ENCODE assay signal across 25 cellular contexts in the genomic region with DNA sequence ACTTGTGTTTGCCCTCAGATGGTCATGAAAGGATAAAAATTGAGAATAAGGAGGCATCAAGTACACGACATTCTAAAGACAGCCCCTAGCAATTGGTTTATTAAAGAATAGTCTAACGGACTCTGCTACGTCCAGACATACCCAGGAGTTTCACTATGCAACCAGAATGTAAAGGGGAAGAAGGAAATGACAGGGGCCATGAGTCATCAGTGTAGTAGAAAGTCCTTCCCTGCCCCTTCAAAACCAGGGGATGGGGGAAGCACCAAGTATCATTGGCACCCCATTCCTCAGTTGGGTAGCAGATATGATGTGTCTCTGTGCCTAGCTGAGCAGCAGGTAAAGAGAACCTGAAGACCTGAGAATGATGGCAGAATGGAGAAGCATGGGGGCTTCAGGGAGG.
DNase-seq lines count a peak whose midpoint lies in the region; ATAC-seq and TF ChIP-seq lines count a peak whose summit lies in the region.
"Had no signal": no experiment of that assay in that cellular context is flagged by ENCODE, and none has a peak within 500 bp of the region (broad histone marks: within the 10 kb centered on the region; RNA-seq: fewer than 3 reads in every experiment).

No MANE protein-coding gene starts in this region.

- peak; percentile 33 for TF ChIP-seq POLR2A in GM19099 (IDR thresholded peaks at IDR 0.05; ENCODE audit: extremely low read depth, insufficient read length, low read depth)

- no peaks in the 10 kb centered on the region for H3K4me1 Mint-ChIP-seq in T-helper 2 cell treated with Interferon-gamma antibody and Interleukin-4, amounts not matched to agents 5 μg/mL and 100 μg/mL, for 36 hours (ENCODE audit: low read depth)
- H3K4me1 Mint-ChIP-seq: activated CD4-positive, alpha-beta T cell treated with anti-CD3 and anti-CD28 coated beads for 36 hours; activated naive CD4-positive, alpha-beta T cell treated with anti-CD3 and anti-CD28 coated beads, Interleukin-2, amount 10 ng/mL, durations not matched to agents 7 days and 5 days had no signal

- no peaks in the 10 kb centered on the region for H3K27me3 Mint-ChIP-seq in T-helper 2 cell treated with Interferon-gamma antibody and Interleukin-4, amounts not matched to agents 5 μg/mL and 100 μg/mL, for 36 hours (ENCODE audit: low read depth)
- H3K27me3 Mint-ChIP-seq: activated CD4-positive, alpha-beta T cell treated with anti-CD3 and anti-CD28 coated beads for 36 hours; activated naive CD4-positive, alpha-beta T cell treated with anti-CD3 and anti-CD28 coated beads, Interleukin-2, amount 10 ng/mL, durations not matched to agents 7 days and 5 days had no signal

- no peak overlapping the region for H3K4me3 Mint-ChIP-seq in T-helper 2 cell treated with Interferon-gamma antibody and Interleukin-4, amounts not matched to agents 5 μg/mL and 100 μg/mL, for 36 hours
- H3K4me3 Mint-ChIP-seq: activated CD4-positive, alpha-beta T cell treated with anti-CD3 and anti-CD28 coated beads for 36 hours; activated naive CD4-positive, alpha-beta T cell treated with anti-CD3 and anti-CD28 coated beads, Interleukin-2, amount 10 ng/mL, durations not matched to agents 7 days and 5 days; neural crest cell; T-helper 1 cell treated with Interleukin-12 subunit alpha and Interleukin-12 subunit beta and Interleukin-4 antibody, amounts not matched to agents 30 μg/mL and 1 μg/mL, for 36 hours had no signal

- ATAC-seq in GM18502 (IDR thresholded peaks at IDR 0.05; ENCODE audit: poor library complexity, unreplicated experiment): peak; percentile 87
- peak; percentile 73 for ATAC-seq in HG02798 (IDR thresholded peaks at IDR 0.05; ENCODE audit: poor library complexity, unreplicated experiment)
- ATAC-seq in GM21447 (IDR thresholded peaks at IDR 0.05; ENCODE audit: unreplicated experiment): no peak
- ATAC-seq in GM19452 (IDR thresholded peaks at IDR 0.05; ENCODE audit: unreplicated experiment): no peak
- ATAC-seq: activated CD4-positive, alpha-beta T cell treated with anti-CD3 and anti-CD28 coated beads for 36 hours; lower lobe of right lung; sciatic nerve had no signal

- DNase-seq in HT1080 (ENCODE audit: low read depth): peak; percentile 54
- no peak for DNase-seq in AG20443 (ENCODE audit: low spot score)
- DNase-seq in T-helper 2 cell treated with Interferon-gamma antibody and Interleukin-4, amounts not matched to agents 5 μg/mL and 100 μg/mL, for 36 hours (ENCODE audit: low spot score): no peak
- DNase-seq: ACHN; activated CD4-positive, alpha-beta T cell treated with anti-CD3 and anti-CD28 coated beads for 36 hours; activated naive CD4-positive, alpha-beta T cell treated with anti-CD3 and anti-CD28 coated beads, Interleukin-2, amount 10 ng/mL, durations not matched to agents 7 days and 5 days; C1 segment of cervical spinal cord; Calu3; GOT3; lower lobe of right lung; NCI-H1105 treated with DMSO at 0.1 percent for 48 hours; NCI-H2081; NCI-H446; posterior cingulate gyrus; SJCRH30; stimulated activated CD8-positive, alpha-beta memory T cell treated with anti-CD3 and anti-CD28 coated beads, Interleukin-4, amount 100 ng/mL, for 48 hours; upper lobe of left lung had no signal

- H3K9me3 Mint-ChIP-seq in T-helper 2 cell treated with Interferon-gamma antibody and Interleukin-4, amounts not matched to agents 5 μg/mL and 100 μg/mL, for 36 hours: peaks cover 8% of the 10 kb centered on the region
- H3K9me3 Mint-ChIP-seq: neural crest cell had no signal

- no peak overlapping the region for H3K27ac Mint-ChIP-seq in T-helper 2 cell treated with Interferon-gamma antibody and Interleukin-4, amounts not matched to agents 5 μg/mL and 100 μg/mL, for 36 hours
- H3K27ac Mint-ChIP-seq: activated CD4-positive, alpha-beta T cell treated with anti-CD3 and anti-CD28 coated beads for 36 hours; activated naive CD4-positive, alpha-beta T cell treated with anti-CD3 and anti-CD28 coated beads, Interleukin-2, amount 10 ng/mL, durations not matched to agents 7 days and 5 days; T-helper 1 cell treated with Interleukin-12 subunit alpha and Interleukin-12 subunit beta and Interleukin-4 antibody, amounts not matched to agents 30 μg/mL and 1 μg/mL, for 36 hours had no signal

- H3K36me3 Mint-ChIP-seq in T-helper 2 cell treated with Interferon-gamma antibody and Interleukin-4, amounts not matched to agents 5 μg/mL and 100 μg/mL, for 36 hours (ENCODE audit: low read depth): no peaks in the 10 kb centered on the region
- H3K36me3 Mint-ChIP-seq: activated naive CD4-positive, alpha-beta T cell treated with anti-CD3 and anti-CD28 coated beads, Interleukin-2, amount 10 ng/mL, durations not matched to agents 7 days and 5 days had no signal

Comparison
In these comparisons a context has a peak if more than half of its experiments do, and no peak if none do; other contexts are left out.
1. ATAC-seq: peak in GM18502 (single experiment) and HG02798 (single experiment); none in GM21447 (single experiment) and GM19452 (single experiment).